Comparison of ENCODE assay signal across 16 cellular contexts in the genomic region with DNA sequence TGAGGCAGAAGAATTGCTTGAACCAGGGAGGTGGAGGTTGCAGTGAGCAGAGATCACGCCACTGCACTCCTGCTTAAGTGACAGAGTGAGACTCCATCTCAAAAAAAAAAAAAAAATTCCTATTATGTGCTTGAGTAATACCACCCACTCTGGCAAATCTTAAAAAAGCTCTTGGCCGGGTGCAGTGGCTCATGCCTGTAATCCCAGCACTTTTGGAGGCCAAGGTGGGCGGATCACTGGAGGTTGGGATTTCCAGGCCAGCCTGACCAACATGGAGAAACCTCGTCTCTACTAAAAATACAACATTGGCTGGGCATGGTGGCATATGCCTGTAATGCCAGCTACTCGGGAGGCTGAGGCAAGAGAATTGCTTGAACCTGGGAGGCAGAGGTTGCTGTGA. TPM values are rescaled to one million over a fixed set of nuclear protein-coding genes. Genes with fewer than 3 reads are reported as not detected.
"Had no signal": no experiment of that assay in that cellular context is flagged by ENCODE, and none has a peak within 500 bp of the region (broad histone marks: within the 10 kb centered on the region; RNA-seq: fewer than 3 reads in every experiment).

No MANE protein-coding gene starts in this region.

RNA-seq across cellular contexts. Expression of gene CELA3A, which starts 33.4 kb away (rescaled TPM):
- total RNA-seq: activated naive CD4-positive, alpha-beta T cell treated with anti-CD3 and anti-CD28 coated beads for 36 hours; activated naive CD4-positive, alpha-beta T cell treated with anti-CD3 and anti-CD28 coated beads, Interleukin-2, amount 50 U/mL, for 72 hours; activated naive CD8-positive, alpha-beta T cell treated with anti-CD3 and anti-CD28 coated beads for 36 hours; activated naive CD8-positive, alpha-beta T cell treated with anti-CD3 and anti-CD28 coated beads, Interleukin-2, amount 10 ng/mL, durations not matched to agents 7 days and 5 days; activated T-cell treated with anti-CD3 and anti-CD28 coated beads, Interleukin-2, amount 50 U/mL, for 72 hours; activated T-helper 1 cell treated with anti-CD3 and anti-CD28 coated beads, Interleukin-12 subunit alpha, Interleukin-12 subunit beta, Interleukin-2, Interleukin-4 antibody, amounts not matched to agents 30 ng/mL and 10 ng/mL and 1 ng/mL, durations not matched to agents 14 hours and 24 hours and 36 hours; activated T-helper 17 cell treated with anti-CD3 and anti-CD28 coated beads, Interleukin-2, amount 50 U/mL, for 72 hours; activated T-helper 2 cell treated with anti-CD3 and anti-CD28 coated beads, Interferon-gamma antibody, Interleukin-2, Interleukin-4, amounts not matched to agents 10 μg/mL and 5 μg/mL and 100 μg/mL, durations not matched to agents 14 hours and 24 hours and 36 hours; ascending aorta; astrocyte; breast epithelium; bronchial epithelial cell; cardiac muscle cell; cardiac septum; cerebellum; chondrocyte had no signal
- polyA plus RNA-seq: cardiac muscle cell had no signal

RNA-seq across cellular contexts. Expression of gene CELA3B, which starts 58.0 kb away (rescaled TPM):
- total RNA-seq: activated naive CD4-positive, alpha-beta T cell treated with anti-CD3 and anti-CD28 coated beads for 36 hours; activated naive CD4-positive, alpha-beta T cell treated with anti-CD3 and anti-CD28 coated beads, Interleukin-2, amount 50 U/mL, for 72 hours; activated naive CD8-positive, alpha-beta T cell treated with anti-CD3 and anti-CD28 coated beads for 36 hours; activated naive CD8-positive, alpha-beta T cell treated with anti-CD3 and anti-CD28 coated beads, Interleukin-2, amount 10 ng/mL, durations not matched to agents 7 days and 5 days; activated T-cell treated with anti-CD3 and anti-CD28 coated beads, Interleukin-2, amount 50 U/mL, for 72 hours; activated T-helper 1 cell treated with anti-CD3 and anti-CD28 coated beads, Interleukin-12 subunit alpha, Interleukin-12 subunit beta, Interleukin-2, Interleukin-4 antibody, amounts not matched to agents 30 ng/mL and 10 ng/mL and 1 ng/mL, durations not matched to agents 14 hours and 24 hours and 36 hours; activated T-helper 17 cell treated with anti-CD3 and anti-CD28 coated beads, Interleukin-2, amount 50 U/mL, for 72 hours; activated T-helper 2 cell treated with anti-CD3 and anti-CD28 coated beads, Interferon-gamma antibody, Interleukin-2, Interleukin-4, amounts not matched to agents 10 μg/mL and 5 μg/mL and 100 μg/mL, durations not matched to agents 14 hours and 24 hours and 36 hours; ascending aorta; astrocyte; breast epithelium; bronchial epithelial cell; cardiac muscle cell; cardiac septum; cerebellum; chondrocyte had no signal
- polyA plus RNA-seq: cardiac muscle cell had no signal
